ENCODE assay signal across 8 cellular contexts in genomic region chr13:52128714-52129700, GRCh38. TPM values are rescaled to one million over a fixed set of nuclear protein-coding genes. Genes with fewer than 3 reads are reported as not detected.
DNase-seq lines count a peak whose midpoint lies in the region; ATAC-seq and TF ChIP-seq lines count a peak whose summit lies in the region.

A gene with protein sequence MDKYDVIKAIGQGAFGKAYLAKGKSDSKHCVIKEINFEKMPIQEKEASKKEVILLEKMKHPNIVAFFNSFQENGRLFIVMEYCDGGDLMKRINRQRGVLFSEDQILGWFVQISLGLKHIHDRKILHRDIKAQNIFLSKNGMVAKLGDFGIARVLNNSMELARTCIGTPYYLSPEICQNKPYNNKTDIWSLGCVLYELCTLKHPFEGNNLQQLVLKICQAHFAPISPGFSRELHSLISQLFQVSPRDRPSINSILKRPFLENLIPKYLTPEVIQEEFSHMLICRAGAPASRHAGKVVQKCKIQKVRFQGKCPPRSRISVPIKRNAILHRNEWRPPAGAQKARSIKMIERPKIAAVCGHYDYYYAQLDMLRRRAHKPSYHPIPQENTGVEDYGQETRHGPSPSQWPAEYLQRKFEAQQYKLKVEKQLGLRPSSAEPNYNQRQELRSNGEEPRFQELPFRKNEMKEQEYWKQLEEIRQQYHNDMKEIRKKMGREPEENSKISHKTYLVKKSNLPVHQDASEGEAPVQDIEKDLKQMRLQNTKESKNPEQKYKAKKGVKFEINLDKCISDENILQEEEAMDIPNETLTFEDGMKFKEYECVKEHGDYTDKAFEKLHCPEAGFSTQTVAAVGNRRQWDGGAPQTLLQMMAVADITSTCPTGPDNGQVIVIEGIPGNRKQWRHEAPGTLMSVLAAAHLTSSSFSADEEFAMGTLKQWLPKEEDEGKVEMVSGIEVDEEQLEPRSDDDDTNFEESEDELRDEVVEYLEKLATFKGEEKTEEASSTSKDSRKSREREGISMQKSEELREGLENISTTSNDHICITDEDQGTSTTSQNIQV (minus strand): TSS chr13:52129073. CDS start chr13:52127482, 1,591 bp downstream.

- peak within 1 kb of the TSS; percentile 75 for H3K4me3 ChIP-seq in thoracic aorta

- peaks cover 3% of the 10 kb centered on the region for H3K36me3 ChIP-seq in thoracic aorta

- 0 out of 2 replicates have a peak within 1 kb of the TSS, but pooled peaks have one; percentile 15 for H3K27ac ChIP-seq in RWPE1
- H3K27ac ChIP-seq in thoracic aorta = peak within 1 kb of the TSS; percentile 7 to 34

- ATAC-seq in GM19438 (IDR thresholded peaks at IDR 0.05; ENCODE audit: low read depth, unreplicated experiment) = peak; percentile 76
- peak; percentile 55 for ATAC-seq in HG03571 (IDR thresholded peaks at IDR 0.05; ENCODE audit: unreplicated experiment)
- ATAC-seq in thoracic aorta (ENCODE audit: insufficient number of reproducible peaks, low FRiP score, low read depth) = peak; percentile 36

- H3K4me1 ChIP-seq in thoracic aorta (ENCODE audit: control insufficient read depth in 1 of 2, low read depth in 2 of 2) = peaks cover 0 to 12% of the 10 kb centered on the region in 2 donors

- H3K27me3 ChIP-seq in thoracic aorta (replicated peaks; ENCODE audit: insufficient read depth) = no peaks in the 10 kb centered on the region

- POLR2A ChIA-PET in RWPE1 (lab: Yijun Ruan, JAX; ENCODE audit: low non-redundant PET) = no interaction called here

- TF ChIP-seq CTCF in RWPE1 (conservative IDR thresholded peaks at IDR 0.05; ENCODE audit: low read depth) = peak; percentile 85
- TF ChIP-seq CTCF in thoracic aorta (IDR thresholded peaks at IDR 0.05) = peak; percentile 65

- H3K9me3 ChIP-seq in thoracic aorta = no peaks in the 10 kb centered on the region

- DNase-seq in COLO829 (ENCODE audit: low spot score) = peak; percentile 56
- DNase-seq in RWPE1 (ENCODE audit: low spot score) = peak; percentile 73
- peak; percentile 61 for DNase-seq in activated naive CD4-positive, alpha-beta T cell treated with Interleukin-2 at 50 U/mL for 16 hours
- DNase-seq in globus pallidus (ENCODE audit: low spot score) = peak; percentile 44
- peak in 46 of 56 donors; percentile 1 to 78 (median 32) for DNase-seq in nucleus accumbens (lab: John Stamatoyannopoulos, UW)
- DNase-seq in thoracic aorta (ENCODE audit: low spot score) = no peak

- CTCF ChIA-PET in RWPE1 (lab: Yijun Ruan, JAX) = interaction anchor here (0.5 to 3.1 kb wide), 5 partner anchors 10 to 310 kb away, joined by 3 to 38 read pairs (median 4); no protein-coding TSS in a partner anchor

RNA-seq across cellular contexts. Expression of the gene that starts here (rescaled TPM):
- under 1 TPM; 0.27 to 0.28 TPM for total RNA-seq in thoracic aorta

Comparison
In these comparisons a context has a peak if more than half of its experiments do, and no peak if none do; other contexts are left out.
1. Peak in ATAC-seq, H3K4me3 ChIP-seq and H3K27ac ChIP-seq in thoracic aorta; RNA of the gene not detected or under 1 TPM.